ENCODE assay signal across 19 cellular contexts in genomic region chr3:177371903-177372302, GRCh38.
A peak's percentile ranks its signal among the peaks of the same experiment; 100 is the strongest.
DNase-seq lines count a peak whose midpoint lies in the region; ATAC-seq and TF ChIP-seq lines count a peak whose summit lies in the region.
"Had no signal": no experiment of that assay in that cellular context is flagged by ENCODE, and none has a peak within 500 bp of the region (broad histone marks: within the 10 kb centered on the region; RNA-seq: fewer than 3 reads in every experiment).

No MANE protein-coding gene starts in this region.

- no peaks in the 10 kb centered on the region for H3K9me3 Mint-ChIP-seq in activated T-helper 17 cell treated with anti-CD3 and anti-CD28 coated beads, Interleukin-2, amount 50 U/mL, for 72 hours
- H3K9me3 Mint-ChIP-seq: activated B cell treated with CpG ODN at 0.5 μM for 24 hours; dendritic cell treated with granulocyte-macrophage colony-stimulating factor and Interleukin-4, amounts not matched to agents 40 ng/mL and 50 ng/mL, for 4 days had no signal

- no peak for TF ChIP-seq POLR2A in prostate gland (IDR thresholded peaks at IDR 0.05)

- H3K27ac ChIP-seq in prostate gland: peak overlapping the region; percentile 34 to 48
- H3K27ac ChIP-seq: 22Rv1 had no signal

- intact Hi-C loops in prostate gland (cut with DNase I): no loop called here

- no peaks in the 10 kb centered on the region for H3K4me1 ChIP-seq in prostate gland (replicated peaks)

- ATAC-seq in activated T-helper 17 cell treated with anti-CD3 and anti-CD28 coated beads, Interleukin-2, amount 50 U/mL, for 72 hours (replicated peaks): peak; percentile 38
- ATAC-seq: activated CD8-positive, alpha-beta T cell treated with anti-CD3 and anti-CD28 coated beads, Interleukin-2, amount 10 ng/mL, durations not matched to agents 7 days and 5 days had no signal

- WGBS in prostate gland: 49% methylated on average over 2 of the region's 2 CpGs

- no peaks in the 10 kb centered on the region for H3K36me3 ChIP-seq in prostate gland

- no peaks in the 10 kb centered on the region for H3K9me3 ChIP-seq in prostate gland

- H3K36me3 Mint-ChIP-seq in activated T-helper 17 cell treated with anti-CD3 and anti-CD28 coated beads, Interleukin-2, amount 50 U/mL, for 72 hours (ENCODE audit: low read depth): no peaks in the 10 kb centered on the region

- no peaks in the 10 kb centered on the region for H3K27me3 Mint-ChIP-seq in activated T-helper 17 cell treated with anti-CD3 and anti-CD28 coated beads, Interleukin-2, amount 50 U/mL, for 72 hours
- H3K27me3 Mint-ChIP-seq: activated B cell treated with CpG ODN at 0.5 μM for 24 hours; B cell; dendritic cell treated with granulocyte-macrophage colony-stimulating factor and Interleukin-4, amounts not matched to agents 40 ng/mL and 50 ng/mL, for 4 days had no signal

- H3K27ac Mint-ChIP-seq in activated T-helper 17 cell treated with anti-CD3 and anti-CD28 coated beads, Interleukin-2, amount 50 U/mL, for 72 hours: no peak overlapping the region
- H3K27ac Mint-ChIP-seq: activated B cell treated with CpG ODN at 0.5 μM for 24 hours; activated CD8-positive, alpha-beta T cell treated with anti-CD3 and anti-CD28 coated beads, Interleukin-2, amount 10 ng/mL, durations not matched to agents 7 days and 5 days; B cell; dendritic cell treated with granulocyte-macrophage colony-stimulating factor and Interleukin-4, amounts not matched to agents 40 ng/mL and 50 ng/mL, for 4 days had no signal

- no peak for TF ChIP-seq CTCF in prostate gland (IDR thresholded peaks at IDR 0.05)

- H3K4me3 Mint-ChIP-seq in activated T-helper 17 cell treated with anti-CD3 and anti-CD28 coated beads, Interleukin-2, amount 50 U/mL, for 72 hours: no peak overlapping the region
- H3K4me3 Mint-ChIP-seq: activated B cell treated with CpG ODN at 0.5 μM for 24 hours; activated CD8-positive, alpha-beta T cell treated with anti-CD3 and anti-CD28 coated beads, Interleukin-2, amount 10 ng/mL, durations not matched to agents 7 days and 5 days; B cell; dendritic cell treated with granulocyte-macrophage colony-stimulating factor and Interleukin-4, amounts not matched to agents 40 ng/mL and 50 ng/mL, for 4 days had no signal

- no peaks in the 10 kb centered on the region for H3K4me1 Mint-ChIP-seq in activated T-helper 17 cell treated with anti-CD3 and anti-CD28 coated beads, Interleukin-2, amount 50 U/mL, for 72 hours

- H3K27me3 ChIP-seq in prostate gland (replicated peaks; ENCODE audit: insufficient read depth): no peaks in the 10 kb centered on the region

- no peak overlapping the region for H3K4me3 ChIP-seq in prostate gland

- peak; percentile 43 for DNase-seq in DMS53 (lab: John Stamatoyannopoulos, UW)
- no peak for DNase-seq in DMS53 treated with DMSO at 0.1 percent for 48 hours (lab: John Stamatoyannopoulos, UW; ENCODE audit: unreplicated experiment)
- peak; percentile 60 for DNase-seq in NCI-H2227 (lab: John Stamatoyannopoulos, UW; ENCODE audit: unreplicated experiment)
- no peak for DNase-seq in prostate gland (ENCODE audit: low spot score)
- DNase-seq in NCI-H128 (lab: John Stamatoyannopoulos, UW; ENCODE audit: unreplicated experiment): no peak
- no peak for DNase-seq in UCSD-AML1 (lab: John Stamatoyannopoulos, UW; ENCODE audit: unreplicated experiment)
- no peak for DNase-seq in stimulated activated CD4-positive, alpha-beta T cell treated with anti-CD3 and anti-CD28 coated beads, Interleukin-4, amount 100 ng/mL, for 24 hours
- DNase-seq: activated B cell treated with CpG ODN at 0.5 μM for 24 hours; activated CD8-positive, alpha-beta T cell treated with anti-CD3 and anti-CD28 coated beads, Interleukin-2, amount 10 ng/mL, durations not matched to agents 7 days and 5 days; activated T-cell treated with anti-CD3 and anti-CD28 coated beads, Interleukin-2, amount 50 U/mL, for 48 hours; GF-D8; Karpas-422; NCI-H2171 treated with DMSO at 0.1 percent for 48 hours; Right ventricle myocardium superior; T-helper 2 cell had no signal

Comparison
In these comparisons a context has a peak if more than half of its experiments do, and no peak if none do; other contexts are left out.
1. DNase-seq: peak in DMS53 (single experiment) and NCI-H2227 (single experiment); none in DMS53 treated with DMSO at 0.1 percent for 48 hours (single experiment), prostate gland (single experiment), NCI-H128 (single experiment), UCSD-AML1 (single experiment) and stimulated activated CD4-positive, alpha-beta T cell treated with anti-CD3 and anti-CD28 coated beads, Interleukin-4, amount 100 ng/mL, for 24 hours (single experiment).